In the genomic region with DNA sequence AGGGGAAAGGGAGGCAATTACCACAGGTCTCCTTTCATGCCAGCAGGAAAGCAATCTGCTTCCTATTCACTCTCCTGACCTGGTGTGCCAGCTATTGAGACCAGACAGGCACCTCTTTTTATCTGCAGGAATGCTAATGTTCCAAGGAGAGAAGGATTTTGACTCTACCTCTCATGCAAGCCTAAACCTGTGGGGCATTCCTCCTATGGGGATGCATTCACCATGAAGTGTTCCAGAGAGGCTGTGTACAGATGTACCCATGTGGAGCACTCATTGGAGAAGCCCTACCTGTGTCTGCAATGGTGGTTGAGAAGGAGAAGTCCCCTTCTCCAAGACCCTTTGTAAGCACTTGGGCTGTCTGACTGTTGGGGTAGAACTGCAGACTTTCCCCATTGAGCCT, we compare ENCODE assay signal across 30 cellular contexts. TPM values are rescaled to one million over a fixed set of nuclear protein-coding genes. Genes with fewer than 3 reads are reported as not detected.
"Had no signal": no experiment of that assay in that cellular context is flagged by ENCODE, and none has a peak within 500 bp of the region (broad histone marks: within the 10 kb centered on the region; RNA-seq: fewer than 3 reads in every experiment).

No MANE protein-coding gene starts in this region.

- H3K36me3 ChIP-seq: brain microvascular endothelial cell, esophagus muscularis mucosa, gastroesophageal sphincter, heart right ventricle had no signal

- DNase-seq: activated CD4-positive, alpha-beta memory T cell treated with anti-CD3 and anti-CD28 coated beads for 36 hours; activated CD4-positive, alpha-beta T cell treated with anti-CD3 and anti-CD28 coated beads for 36 hours; activated CD4-positive, alpha-beta T cell treated with anti-CD3 and anti-CD28 coated beads, Interleukin-2, amount 10 ng/mL, durations not matched to agents 24 days and 14 days; activated CD4-positive, CD25-positive, alpha-beta regulatory T cell; activated CD4-positive, CD25-positive, alpha-beta regulatory T cell treated with anti-CD3 and anti-CD28 coated beads, Interleukin-2, amount 50 U/mL, for 72 hours; activated CD8-positive, alpha-beta memory T cell treated with anti-CD3 and anti-CD28 coated beads, Interleukin-2, amount 10 ng/mL, durations not matched to agents 7 days and 5 days; activated CD8-positive, alpha-beta memory T cell treated with anti-CD3 and anti-CD28 coated beads, Interleukin-2, amount 50 U/mL, for 48 hours; activated CD8-positive, alpha-beta T cell treated with anti-CD3 and anti-CD28 coated beads, Interleukin-2, amount 10 ng/mL, durations not matched to agents 7 days and 5 days; activated gamma-delta T cell; activated naive CD4-positive, alpha-beta T cell; activated naive CD4-positive, alpha-beta T cell treated with anti-CD3 and anti-CD28 coated beads, Interleukin-2, amount 10 ng/mL, durations not matched to agents 7 days and 5 days; activated naive CD8-positive, alpha-beta T cell treated with anti-CD3 and anti-CD28 coated beads, Interleukin-2, amount 10 ng/mL, durations not matched to agents 7 days and 5 days; activated T-cell treated with anti-CD3 and anti-CD28 coated beads for 4 hours; activated T-cell treated with anti-CD3 and anti-CD28 coated beads, Interleukin-2, amount 50 U/mL, for 24 hours; activated T-cell treated with anti-CD3 and anti-CD28 coated beads, Interleukin-2, amount 50 U/mL, for 72 hours; brain microvascular endothelial cell; caudate nucleus; cortex of kidney; effector CD4-positive, alpha-beta T cell; effector memory CD8-positive, alpha-beta T cell; foreskin melanocyte; heart right ventricle; T-helper 1 cell; T-helper 17 cell; T1000 had no signal

- ATAC-seq: activated CD4-positive, alpha-beta T cell treated with anti-CD3 and anti-CD28 coated beads for 36 hours; activated CD8-positive, alpha-beta memory T cell treated with anti-CD3 and anti-CD28 coated beads, Interleukin-2, amount 10 ng/mL, durations not matched to agents 7 days and 5 days; activated CD8-positive, alpha-beta T cell treated with anti-CD3 and anti-CD28 coated beads, Interleukin-2, amount 10 ng/mL, durations not matched to agents 7 days and 5 days; activated naive CD4-positive, alpha-beta T cell treated with anti-CD3 and anti-CD28 coated beads, Interleukin-2, amount 50 U/mL, for 72 hours; activated T-cell treated with anti-CD3 and anti-CD28 coated beads, Interleukin-2, amount 50 U/mL, for 72 hours; effector memory CD8-positive, alpha-beta T cell; gastroesophageal sphincter; heart right ventricle; T-helper 17 cell had no signal

- H3K27ac ChIP-seq: brain microvascular endothelial cell, epithelial cell of prostate, esophagus muscularis mucosa, gastroesophageal sphincter, heart right ventricle had no signal

- H3K4me3 ChIP-seq: esophagus muscularis mucosa, gastroesophageal sphincter, heart right ventricle had no signal

- H3K27me3 ChIP-seq: brain microvascular endothelial cell, esophagus muscularis mucosa, gastroesophageal sphincter, heart right ventricle had no signal

- H3K4me1 ChIP-seq: esophagus muscularis mucosa, gastroesophageal sphincter, heart right ventricle had no signal

RNA-seq across cellular contexts. Expression of a gene that starts 45.4 kb away (rescaled TPM):
- total RNA-seq: activated CD4-positive, alpha-beta memory T cell treated with anti-CD3 and anti-CD28 coated beads for 36 hours; activated CD4-positive, alpha-beta T cell treated with anti-CD3 and anti-CD28 coated beads for 36 hours; activated CD4-positive, alpha-beta T cell treated with anti-CD3 and anti-CD28 coated beads, Interleukin-2, amount 10 ng/mL, durations not matched to agents 24 days and 14 days; activated CD8-positive, alpha-beta memory T cell treated with anti-CD3 and anti-CD28 coated beads for 36 hours; activated CD8-positive, alpha-beta memory T cell treated with anti-CD3 and anti-CD28 coated beads, Interleukin-2, amount 10 ng/mL, durations not matched to agents 7 days and 5 days; activated CD8-positive, alpha-beta T cell treated with anti-CD3 and anti-CD28 coated beads, Interleukin-2, amount 10 ng/mL, durations not matched to agents 7 days and 5 days; activated naive CD4-positive, alpha-beta T cell treated with anti-CD3 and anti-CD28 coated beads, Interleukin-2, amount 50 U/mL, for 72 hours; activated naive CD8-positive, alpha-beta T cell treated with anti-CD3 and anti-CD28 coated beads, Interleukin-2, amount 10 ng/mL, durations not matched to agents 7 days and 5 days; activated T-cell treated with anti-CD3 and anti-CD28 coated beads, Interleukin-2, amount 50 U/mL, for 72 hours; T-helper 17 cell had no signal
